In genomic region chr14:103057372-103058208, GRCh38 we compare ENCODE assay signal across 8 cellular contexts. TPM values are rescaled to one million over a fixed set of nuclear protein-coding genes. Genes with fewer than 3 reads are reported as not detected.
DNase-seq lines count a peak whose midpoint lies in the region; ATAC-seq and TF ChIP-seq lines count a peak whose summit lies in the region.

Gene CDC42BPB, minus strand, starts transcription at chr14:103057549. Its CDS starts 376 bp downstream, at chr14:103057173.

- H3K9me3 Mint-ChIP-seq in Calu3 (ENCODE audit: low read depth, unreplicated experiment), result no peaks in the 10 kb centered on the region
- no peaks in the 10 kb centered on the region for H3K9me3 Mint-ChIP-seq in activated naive CD4-positive, alpha-beta T cell treated with anti-CD3 and anti-CD28 coated beads for 36 hours

- CTCF ChIA-PET in Calu3 (lab: Charles Lee), result interaction anchor here (1.0 to 1.1 kb wide), 2 partner anchors 10 to 17 kb away, joined by 3 to 4 read pairs; no protein-coding TSS in a partner anchor
- CTCF ChIA-PET in activated naive CD4-positive, alpha-beta T cell treated with anti-CD3 and anti-CD28 coated beads for 36 hours (lab: Charles Lee), result interaction anchor here (1.2 kb wide), 1 partner anchor 47 kb away, joined by 4 read pairs; no protein-coding TSS in a partner anchor

- no peaks in the 10 kb centered on the region for H3K36me3 ChIP-seq in neural cell (ENCODE audit: insufficient read depth, low read length)

- H3K4me3 Mint-ChIP-seq in Calu3 (ENCODE audit: low read depth, unreplicated experiment), result peak within 1 kb of the TSS; percentile 95
- peak within 1 kb of the TSS; percentile 74 for H3K4me3 Mint-ChIP-seq in activated naive CD4-positive, alpha-beta T cell treated with anti-CD3 and anti-CD28 coated beads for 36 hours

- peak; percentile 81 for ATAC-seq in GM21529 (IDR thresholded peaks at IDR 0.05; ENCODE audit: unreplicated experiment)

- H3K9me2 ChIP-seq in neural cell (ENCODE audit: insufficient read depth, low read length), result no peaks in the 10 kb centered on the region

- intact Hi-C loops in Calu3 (cut with micrococcal nuclease; ENCODE audit: unreplicated experiment), result no loop called here
- intact Hi-C loops in activated naive CD4-positive, alpha-beta T cell treated with anti-CD3 and anti-CD28 coated beads for 36 hours (cut with micrococcal nuclease), result loop anchor here (2.0 kb wide), 1 partner anchor 17 kb away; no protein-coding TSS in a partner anchor

- peak within 1 kb of the TSS; percentile 73 for H2AFZ ChIP-seq in neural cell (ENCODE audit: low read depth, low read length)

- H3K4me3 ChIP-seq in neural cell (ENCODE audit: low read length), result peak within 1 kb of the TSS; percentile 98

- no peaks in the 10 kb centered on the region for H3K27me3 Mint-ChIP-seq in Calu3 (ENCODE audit: unreplicated experiment)
- H3K27me3 Mint-ChIP-seq in activated naive CD4-positive, alpha-beta T cell treated with anti-CD3 and anti-CD28 coated beads for 36 hours (ENCODE audit: low read depth), result peaks cover 24% of the 10 kb centered on the region

- no peaks in the 10 kb centered on the region for H4K20me1 ChIP-seq in neural cell (ENCODE audit: insufficient read depth)

- TF ChIP-seq RAD21 in neural cell (conservative IDR thresholded peaks at IDR 0.05), result no peak

- H3F3A ChIP-seq in neural cell (ENCODE audit: insufficient read depth, low read length, poor library complexity, severe bottlenecking), result peaks cover 3% of the 10 kb centered on the region

- peak within 1 kb of the TSS; percentile 92 for H3K4me2 ChIP-seq in neural cell (ENCODE audit: low read length)

- H3K9me3 ChIP-seq in neural cell (ENCODE audit: low read length), result no peaks in the 10 kb centered on the region

- H3K79me2 ChIP-seq in neural cell (replicated peaks; ENCODE audit: insufficient read depth, low read length), result peaks cover 32% of the 10 kb centered on the region

- H3K36me3 Mint-ChIP-seq in Calu3 (ENCODE audit: insufficient read depth, unreplicated experiment), result peaks cover 42% of the 10 kb centered on the region
- no peaks in the 10 kb centered on the region for H3K36me3 Mint-ChIP-seq in activated naive CD4-positive, alpha-beta T cell treated with anti-CD3 and anti-CD28 coated beads for 36 hours (ENCODE audit: low read depth)

- H3K27me3 ChIP-seq in neural cell (ENCODE audit: insufficient read depth, low read depth, low read length), result no peaks in the 10 kb centered on the region

- H3K27ac Mint-ChIP-seq in Calu3 (ENCODE audit: unreplicated experiment), result peak within 1 kb of the TSS; percentile 97
- H3K27ac Mint-ChIP-seq in activated naive CD4-positive, alpha-beta T cell treated with anti-CD3 and anti-CD28 coated beads for 36 hours, result no peak within 1 kb of the TSS

- no peak for TF ChIP-seq CTCF in Calu3 (IDR thresholded peaks at IDR 0.05; ENCODE audit: unreplicated experiment)
- TF ChIP-seq CTCF in neural cell (IDR thresholded peaks at IDR 0.05; ENCODE audit: poor library complexity, severe bottlenecking), result no peak

- peak; percentile 95 for DNase-seq in Calu3
- peak; percentile 85 for DNase-seq in HuH-7.5 (ENCODE audit: low spot score)
- DNase-seq in RPMI8226, result peak; percentile 84
- DNase-seq in activated naive CD4-positive, alpha-beta T cell treated with anti-CD3 and anti-CD28 coated beads for 36 hours, result peak; percentile 49
- DNase-seq in foreskin melanocyte, result peak; percentile 79
- DNase-seq in superior temporal gyrus (ENCODE audit: extremely low spot score), result peak; percentile 86

- no TSS peak for BruUV-seq in Calu3 (replicated peaks; lab: Mats Ljungman, UMichigan)

- peak within 1 kb of the TSS; percentile 66 for H3K27ac ChIP-seq in neural cell (ENCODE audit: low read length)

- H3K4me1 Mint-ChIP-seq in Calu3 (ENCODE audit: low read depth, unreplicated experiment), result peaks cover 39% of the 10 kb centered on the region
- peaks cover 8% of the 10 kb centered on the region for H3K4me1 Mint-ChIP-seq in activated naive CD4-positive, alpha-beta T cell treated with anti-CD3 and anti-CD28 coated beads for 36 hours (ENCODE audit: low read depth)

- no peak for TF ChIP-seq EP300 in neural cell (conservative IDR thresholded peaks at IDR 0.05; ENCODE audit: poor library complexity, severe bottlenecking)

- H3K9ac ChIP-seq in neural cell (ENCODE audit: low read length), result peak within 1 kb of the TSS; percentile 83

TF ChIP-seq in neural cell, 6 proteins besides CTCF, POLR2A, EP300 and RAD21:
- TF ChIP-seq EZH2 (IDR thresholded peaks at IDR 0.05; ENCODE audit: borderline replicate concordance, insufficient read depth, low read length, poor library complexity, severe bottlenecking), result no peak
- TF ChIP-seq POLR2AphosphoS5 (IDR thresholded peaks at IDR 0.05), result peak; percentile 82
- no peak for TF ChIP-seq REST (IDR thresholded peaks at IDR 0.05; ENCODE audit: borderline replicate concordance)
- no peak for TF ChIP-seq SMC3 (conservative IDR thresholded peaks at IDR 0.05; ENCODE audit: poor library complexity)
- peak; percentile 80 for TF ChIP-seq MXI1 (conservative IDR thresholded peaks at IDR 0.05; ENCODE audit: poor library complexity, severe bottlenecking)
- TF ChIP-seq TAF1 (IDR thresholded peaks at IDR 0.05; ENCODE audit: low read depth), result no peak
TF ChIP-seq in neural cell: peak in this region for 2.

RNA-seq across cellular contexts. Expression of gene CDC42BPB, which starts in this region (rescaled TPM):
- total RNA-seq in Calu3 (2022), result 98.7 and 112 TPM in 2 replicates
- 1 to 10 TPM; 2.5 to 3.2 TPM for total RNA-seq in activated naive CD4-positive, alpha-beta T cell treated with anti-CD3 and anti-CD28 coated beads for 36 hours
- polyA plus RNA-seq in neural cell, result 43.5 and 43.8 TPM in 2 replicates
- 104 and 133 TPM in 2 replicates for polyA minus RNA-seq in neural cell

Comparison
In these comparisons a context has a peak if more than half of its experiments do, and no peak if none do; other contexts are left out.
1. Peak in every context shown above with its lines: DNase-seq, ATAC-seq, H3K4me3 ChIP-seq and H3K27ac ChIP-seq.
2. RNA of gene CDC42BPB (total RNA-seq): 98.7 to 112 TPM in Calu3; 2.5 to 3.2 TPM in activated naive CD4-positive, alpha-beta T cell treated with anti-CD3 and anti-CD28 coated beads for 36 hours; every median in the first group is over 10 times any median in the second.